1 cellular context compared by ENCODE assay signal in genomic region chr19:5403968-5404640, GRCh38.
TF ChIP-seq lines count a peak whose summit lies in the region.

No MANE protein-coding gene starts in this region.

TF ChIP-seq in HepG2, 621 proteins besides CTCF, POLR2A, EP300 and RAD21 (continued from another document and continues in another):
- TF ChIP-seq, protein P1, sequence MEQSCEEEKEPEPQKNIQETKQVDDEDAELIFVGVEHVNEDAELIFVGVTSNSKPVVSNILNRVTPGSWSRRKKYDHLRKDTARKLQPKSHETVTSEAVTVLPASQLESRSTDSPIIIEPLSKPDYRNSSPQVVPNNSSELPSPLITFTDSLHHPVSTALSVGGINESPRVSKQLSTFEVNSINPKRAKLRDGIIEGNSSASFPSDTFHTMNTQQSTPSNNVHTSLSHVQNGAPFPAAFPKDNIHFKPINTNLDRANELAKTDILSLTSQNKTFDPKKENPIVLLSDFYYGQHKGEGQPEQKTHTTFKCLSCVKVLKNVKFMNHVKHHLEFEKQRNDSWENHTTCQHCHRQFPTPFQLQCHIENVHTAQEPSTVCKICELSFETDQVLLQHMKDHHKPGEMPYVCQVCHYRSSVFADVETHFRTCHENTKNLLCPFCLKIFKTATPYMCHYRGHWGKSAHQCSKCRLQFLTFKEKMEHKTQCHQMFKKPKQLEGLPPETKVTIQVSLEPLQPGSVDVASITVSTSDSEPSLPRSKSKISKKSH (CRISPR knock-in tag; IDR thresholded peaks at IDR 0.05; ENCODE audit: borderline replicate concordance): no peak
- TF ChIP-seq ETV5 (CRISPR knock-in tag; IDR thresholded peaks at IDR 0.05; ENCODE audit: borderline replicate concordance) (peak; percentile 50; the same call in 1 of the 2 replicates), PHF21A (CRISPR knock-in tag; IDR thresholded peaks at IDR 0.05) (no peak), ZBTB8A (CRISPR knock-in tag; IDR thresholded peaks at IDR 0.05; ENCODE audit: borderline replicate concordance, low read depth) (no peak), HMG20B (CRISPR knock-in tag; conservative IDR thresholded peaks at IDR 0.05) (0 out of 2 replicates have a peak, but pooled peaks have one; percentile 55), ZNF878 (CRISPR knock-in tag; IDR thresholded peaks at IDR 0.05) (peak; percentile 88), ZBTB25 (CRISPR knock-in tag; IDR thresholded peaks at IDR 0.05) (peak; percentile 96), HDAC2 (CRISPR knock-in tag; IDR thresholded peaks at IDR 0.05) (peak; percentile 70; the same call in 1 of the 2 replicates), ZNF207 (IDR thresholded peaks at IDR 0.05; ENCODE audit: borderline replicate concordance) (no peak), ZNF34 (CRISPR knock-in tag; IDR thresholded peaks at IDR 0.05; ENCODE audit: borderline replicate concordance) (no peak), ZNF788 (CRISPR knock-in tag; IDR thresholded peaks at IDR 0.05; ENCODE audit: borderline replicate concordance) (no peak), FOXP4 (CRISPR knock-in tag; IDR thresholded peaks at IDR 0.05) (peak; percentile 55; the same call in 1 of the 2 replicates), ONECUT2 (CRISPR knock-in tag; IDR thresholded peaks at IDR 0.05) (peak; percentile 68), ZNF816 (CRISPR knock-in tag; IDR thresholded peaks at IDR 0.05; ENCODE audit: borderline replicate concordance) (no peak), SMARCE1 (IDR thresholded peaks at IDR 0.05; ENCODE audit: borderline replicate concordance) (no peak), SOX6 (IDR thresholded peaks at IDR 0.05) (no peak), SOX6 (CRISPR knock-in tag; IDR thresholded peaks at IDR 0.05) (no peak), KLF9 (CRISPR knock-in tag; IDR thresholded peaks at IDR 0.05; ENCODE audit: low read depth) (no peak), CSRNP1 (CRISPR knock-in tag; IDR thresholded peaks at IDR 0.05) (no peak), THRA (CRISPR knock-in tag; IDR thresholded peaks at IDR 0.05; ENCODE audit: borderline replicate concordance) (peak; percentile 72; the same call in 1 of the 2 replicates), PITX1 (CRISPR knock-in tag; IDR thresholded peaks at IDR 0.05) (peak; percentile 64), CENPBD1 (CRISPR knock-in tag; IDR thresholded peaks at IDR 0.05; ENCODE audit: borderline replicate concordance, low read depth) (peak; percentile 35; the same call in 1 of the 2 replicates), ZSCAN12 (CRISPR knock-in tag; IDR thresholded peaks at IDR 0.05) (peak; percentile 90; the same call in 1 of the 2 replicates), ATRX (CRISPR knock-in tag; IDR thresholded peaks at IDR 0.05; ENCODE audit: borderline replicate concordance) (no peak), PHB2 (IDR thresholded peaks at IDR 0.05; ENCODE audit: partially characterized antibody) (no peak), ZNF17 (CRISPR knock-in tag; IDR thresholded peaks at IDR 0.05) (no peak), ADNP (CRISPR knock-in tag; IDR thresholded peaks at IDR 0.05) (no peak), ATF7 (IDR thresholded peaks at IDR 0.05) (no peak), ATF7 (CRISPR knock-in tag; IDR thresholded peaks at IDR 0.05) (no peak)
- TF ChIP-seq, protein P2, sequence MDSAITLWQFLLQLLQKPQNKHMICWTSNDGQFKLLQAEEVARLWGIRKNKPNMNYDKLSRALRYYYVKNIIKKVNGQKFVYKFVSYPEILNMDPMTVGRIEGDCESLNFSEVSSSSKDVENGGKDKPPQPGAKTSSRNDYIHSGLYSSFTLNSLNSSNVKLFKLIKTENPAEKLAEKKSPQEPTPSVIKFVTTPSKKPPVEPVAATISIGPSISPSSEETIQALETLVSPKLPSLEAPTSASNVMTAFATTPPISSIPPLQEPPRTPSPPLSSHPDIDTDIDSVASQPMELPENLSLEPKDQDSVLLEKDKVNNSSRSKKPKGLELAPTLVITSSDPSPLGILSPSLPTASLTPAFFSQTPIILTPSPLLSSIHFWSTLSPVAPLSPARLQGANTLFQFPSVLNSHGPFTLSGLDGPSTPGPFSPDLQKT (CRISPR knock-in tag; IDR thresholded peaks at IDR 0.05; ENCODE audit: borderline replicate concordance): no peak
- TF ChIP-seq, protein P3, sequence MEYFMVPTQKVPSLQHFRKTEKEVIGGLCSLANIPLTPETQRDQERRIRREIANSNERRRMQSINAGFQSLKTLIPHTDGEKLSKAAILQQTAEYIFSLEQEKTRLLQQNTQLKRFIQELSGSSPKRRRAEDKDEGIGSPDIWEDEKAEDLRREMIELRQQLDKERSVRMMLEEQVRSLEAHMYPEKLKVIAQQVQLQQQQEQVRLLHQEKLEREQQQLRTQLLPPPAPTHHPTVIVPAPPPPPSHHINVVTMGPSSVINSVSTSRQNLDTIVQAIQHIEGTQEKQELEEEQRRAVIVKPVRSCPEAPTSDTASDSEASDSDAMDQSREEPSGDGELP (IDR thresholded peaks at IDR 0.05; ENCODE audit: borderline replicate concordance, low read depth): no peak
- TF ChIP-seq, protein P4, sequence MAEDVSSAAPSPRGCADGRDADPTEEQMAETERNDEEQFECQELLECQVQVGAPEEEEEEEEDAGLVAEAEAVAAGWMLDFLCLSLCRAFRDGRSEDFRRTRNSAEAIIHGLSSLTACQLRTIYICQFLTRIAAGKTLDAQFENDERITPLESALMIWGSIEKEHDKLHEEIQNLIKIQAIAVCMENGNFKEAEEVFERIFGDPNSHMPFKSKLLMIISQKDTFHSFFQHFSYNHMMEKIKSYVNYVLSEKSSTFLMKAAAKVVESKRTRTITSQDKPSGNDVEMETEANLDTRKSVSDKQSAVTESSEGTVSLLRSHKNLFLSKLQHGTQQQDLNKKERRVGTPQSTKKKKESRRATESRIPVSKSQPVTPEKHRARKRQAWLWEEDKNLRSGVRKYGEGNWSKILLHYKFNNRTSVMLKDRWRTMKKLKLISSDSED (CRISPR knock-in tag; IDR thresholded peaks at IDR 0.05): no peak
- TF ChIP-seq, protein P5, sequence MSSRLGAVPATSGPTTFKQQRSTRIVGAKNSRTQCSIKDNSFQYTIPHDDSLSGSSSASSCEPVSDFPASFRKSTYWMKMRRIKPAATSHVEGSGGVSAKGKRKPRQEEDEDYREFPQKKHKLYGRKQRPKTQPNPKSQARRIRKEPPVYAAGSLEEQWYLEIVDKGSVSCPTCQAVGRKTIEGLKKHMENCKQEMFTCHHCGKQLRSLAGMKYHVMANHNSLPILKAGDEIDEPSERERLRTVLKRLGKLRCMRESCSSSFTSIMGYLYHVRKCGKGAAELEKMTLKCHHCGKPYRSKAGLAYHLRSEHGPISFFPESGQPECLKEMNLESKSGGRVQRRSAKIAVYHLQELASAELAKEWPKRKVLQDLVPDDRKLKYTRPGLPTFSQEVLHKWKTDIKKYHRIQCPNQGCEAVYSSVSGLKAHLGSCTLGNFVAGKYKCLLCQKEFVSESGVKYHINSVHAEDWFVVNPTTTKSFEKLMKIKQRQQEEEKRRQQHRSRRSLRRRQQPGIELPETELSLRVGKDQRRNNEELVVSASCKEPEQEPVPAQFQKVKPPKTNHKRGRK (CRISPR knock-in tag; IDR thresholded peaks at IDR 0.05): no peak
- TF ChIP-seq, protein P6, sequence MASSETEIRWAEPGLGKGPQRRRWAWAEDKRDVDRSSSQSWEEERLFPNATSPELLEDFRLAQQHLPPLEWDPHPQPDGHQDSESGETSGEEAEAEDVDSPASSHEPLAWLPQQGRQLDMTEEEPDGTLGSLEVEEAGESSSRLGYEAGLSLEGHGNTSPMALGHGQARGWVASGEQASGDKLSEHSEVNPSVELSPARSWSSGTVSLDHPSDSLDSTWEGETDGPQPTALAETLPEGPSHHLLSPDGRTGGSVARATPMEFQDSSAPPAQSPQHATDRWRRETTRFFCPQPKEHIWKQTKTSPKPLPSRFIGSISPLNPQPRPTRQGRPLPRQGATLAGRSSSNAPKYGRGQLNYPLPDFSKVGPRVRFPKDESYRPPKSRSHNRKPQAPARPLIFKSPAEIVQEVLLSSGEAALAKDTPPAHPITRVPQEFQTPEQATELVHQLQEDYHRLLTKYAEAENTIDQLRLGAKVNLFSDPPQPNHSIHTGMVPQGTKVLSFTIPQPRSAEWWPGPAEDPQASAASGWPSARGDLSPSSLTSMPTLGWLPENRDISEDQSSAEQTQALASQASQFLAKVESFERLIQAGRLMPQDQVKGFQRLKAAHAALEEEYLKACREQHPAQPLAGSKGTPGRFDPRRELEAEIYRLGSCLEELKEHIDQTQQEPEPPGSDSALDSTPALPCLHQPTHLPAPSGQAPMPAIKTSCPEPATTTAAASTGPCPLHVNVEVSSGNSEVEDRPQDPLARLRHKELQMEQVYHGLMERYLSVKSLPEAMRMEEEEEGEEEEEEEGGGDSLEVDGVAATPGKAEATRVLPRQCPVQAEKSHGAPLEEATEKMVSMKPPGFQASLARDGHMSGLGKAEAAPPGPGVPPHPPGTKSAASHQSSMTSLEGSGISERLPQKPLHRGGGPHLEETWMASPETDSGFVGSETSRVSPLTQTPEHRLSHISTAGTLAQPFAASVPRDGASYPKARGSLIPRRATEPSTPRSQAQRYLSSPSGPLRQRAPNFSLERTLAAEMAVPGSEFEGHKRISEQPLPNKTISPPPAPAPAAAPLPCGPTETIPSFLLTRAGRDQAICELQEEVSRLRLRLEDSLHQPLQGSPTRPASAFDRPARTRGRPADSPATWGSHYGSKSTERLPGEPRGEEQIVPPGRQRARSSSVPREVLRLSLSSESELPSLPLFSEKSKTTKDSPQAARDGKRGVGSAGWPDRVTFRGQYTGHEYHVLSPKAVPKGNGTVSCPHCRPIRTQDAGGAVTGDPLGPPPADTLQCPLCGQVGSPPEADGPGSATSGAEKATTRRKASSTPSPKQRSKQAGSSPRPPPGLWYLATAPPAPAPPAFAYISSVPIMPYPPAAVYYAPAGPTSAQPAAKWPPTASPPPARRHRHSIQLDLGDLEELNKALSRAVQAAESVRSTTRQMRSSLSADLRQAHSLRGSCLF (CRISPR knock-in tag; IDR thresholded peaks at IDR 0.05; ENCODE audit: borderline replicate concordance): 0 out of 2 replicates have a peak, but pooled peaks have one; percentile 72
- TF ChIP-seq, protein P7, sequence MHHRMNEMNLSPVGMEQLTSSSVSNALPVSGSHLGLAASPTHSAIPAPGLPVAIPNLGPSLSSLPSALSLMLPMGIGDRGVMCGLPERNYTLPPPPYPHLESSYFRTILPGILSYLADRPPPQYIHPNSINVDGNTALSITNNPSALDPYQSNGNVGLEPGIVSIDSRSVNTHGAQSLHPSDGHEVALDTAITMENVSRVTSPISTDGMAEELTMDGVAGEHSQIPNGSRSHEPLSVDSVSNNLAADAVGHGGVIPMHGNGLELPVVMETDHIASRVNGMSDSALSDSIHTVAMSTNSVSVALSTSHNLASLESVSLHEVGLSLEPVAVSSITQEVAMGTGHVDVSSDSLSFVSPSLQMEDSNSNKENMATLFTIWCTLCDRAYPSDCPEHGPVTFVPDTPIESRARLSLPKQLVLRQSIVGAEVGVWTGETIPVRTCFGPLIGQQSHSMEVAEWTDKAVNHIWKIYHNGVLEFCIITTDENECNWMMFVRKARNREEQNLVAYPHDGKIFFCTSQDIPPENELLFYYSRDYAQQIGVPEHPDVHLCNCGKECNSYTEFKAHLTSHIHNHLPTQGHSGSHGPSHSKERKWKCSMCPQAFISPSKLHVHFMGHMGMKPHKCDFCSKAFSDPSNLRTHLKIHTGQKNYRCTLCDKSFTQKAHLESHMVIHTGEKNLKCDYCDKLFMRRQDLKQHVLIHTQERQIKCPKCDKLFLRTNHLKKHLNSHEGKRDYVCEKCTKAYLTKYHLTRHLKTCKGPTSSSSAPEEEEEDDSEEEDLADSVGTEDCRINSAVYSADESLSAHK (CRISPR knock-in tag; IDR thresholded peaks at IDR 0.05; ENCODE audit: borderline replicate concordance): no peak
- TF ChIP-seq, protein P8, sequence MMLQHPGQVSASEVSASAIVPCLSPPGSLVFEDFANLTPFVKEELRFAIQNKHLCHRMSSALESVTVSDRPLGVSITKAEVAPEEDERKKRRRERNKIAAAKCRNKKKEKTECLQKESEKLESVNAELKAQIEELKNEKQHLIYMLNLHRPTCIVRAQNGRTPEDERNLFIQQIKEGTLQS (CRISPR knock-in tag; IDR thresholded peaks at IDR 0.05): peak; percentile 57; the same call in 1 of the 2 replicates
